9 cellular contexts compared by ENCODE assay signal in the genomic region with DNA sequence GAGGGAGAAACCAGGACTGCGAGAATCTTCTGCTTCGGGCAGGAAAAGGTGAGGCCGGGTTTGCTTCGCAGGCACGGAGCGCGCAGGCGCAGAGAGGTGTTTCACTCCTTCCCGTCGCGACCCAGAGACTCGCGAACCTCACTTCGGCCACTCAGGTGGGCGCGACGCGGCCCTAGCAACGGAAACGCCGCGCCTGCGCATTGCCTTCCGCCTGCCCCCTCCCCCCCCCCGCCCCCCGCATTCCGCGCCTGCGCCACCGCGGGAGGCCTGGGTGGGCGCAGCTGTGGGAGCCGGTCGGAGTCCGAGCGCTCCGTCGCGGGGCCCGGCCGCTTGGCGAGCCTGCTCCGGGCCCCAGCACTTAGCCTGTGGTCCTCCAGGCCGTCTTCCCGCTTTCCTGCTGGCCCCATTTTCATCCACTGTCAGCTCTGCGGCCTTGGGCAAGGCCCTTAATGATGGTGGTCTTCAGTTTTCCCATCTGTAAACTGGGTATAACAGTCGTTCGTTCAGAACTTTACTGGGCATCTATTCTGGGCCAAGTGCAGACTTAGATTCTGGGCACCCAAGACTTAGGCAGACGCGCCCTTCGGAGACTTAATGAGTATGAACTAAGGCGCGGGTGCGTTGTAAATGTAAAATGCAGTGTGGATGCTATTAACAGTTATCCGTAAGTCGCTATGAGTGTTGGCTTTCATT.
DNase-seq lines count a peak whose midpoint lies in the region; ATAC-seq lines count a peak whose summit lies in the region.
"Had no signal": no experiment of that assay in that cellular context is flagged by ENCODE, and none has a peak within 500 bp of the region (broad histone marks: within the 10 kb centered on the region; RNA-seq: fewer than 3 reads in every experiment).

No MANE protein-coding gene starts in this region.

- no peak overlapping the region for H4K8ac ChIP-seq in mesenchymal stem cell (ENCODE audit: low read length)

- no peak overlapping the region for H2AFZ ChIP-seq in mesenchymal stem cell (ENCODE audit: low read depth, low read length)

- H3K4ac ChIP-seq in mesenchymal stem cell (ENCODE audit: low read depth in 1 of 2, low read length in 2 of 2) = no peak overlapping the region

- 97% methylated on average over 49 of the region's 56 CpGs for WGBS in mesenchymal stem cell

- no peak overlapping the region for H3K18ac ChIP-seq in mesenchymal stem cell (ENCODE audit: low read depth in 1 of 2, low read length in 2 of 2)

- H3K9ac ChIP-seq in duodenal mucosa (ENCODE audit: low read depth in 1 of 2, low read length in 2 of 2) = no peak overlapping the region
- peak overlapping the region; percentile 75 for H3K9ac ChIP-seq in mesenchymal stem cell (ENCODE audit: low read length)

- no peak for ATAC-seq in GM21786 (IDR thresholded peaks at IDR 0.05; ENCODE audit: unreplicated experiment)
- ATAC-seq in HG02938 (IDR thresholded peaks at IDR 0.05; ENCODE audit: unreplicated experiment) = no peak
- ATAC-seq: GM12878 had no signal

- H3K23ac ChIP-seq in mesenchymal stem cell (ENCODE audit: low read length in 2 of 2) = no peak overlapping the region

- H3K79me1 ChIP-seq in mesenchymal stem cell (replicated peaks; ENCODE audit: low read length, poor library complexity, severe bottlenecking) = no peaks in the 10 kb centered on the region

- DNase-seq in DMS79 (lab: John Stamatoyannopoulos, UW) = peak; percentile 61
- DNase-seq in activated CD4-positive, alpha-beta T cell treated with anti-CD3 and anti-CD28 coated beads, Interleukin-2, amount 50 U/mL, for 4 hours = peak; percentile 37 to 38
- no peak for DNase-seq in mesenchymal stem cell
- peak; percentile 33 for DNase-seq in stimulated activated CD8-positive, alpha-beta memory T cell treated with anti-CD3 and anti-CD28 coated beads, Interleukin-15, amount 100 ng/mL, for 24 hours (ENCODE audit: low read depth)
- no peak for DNase-seq in UCSD-AML1 (lab: John Stamatoyannopoulos, UW; ENCODE audit: unreplicated experiment)

- H3K4me3 ChIP-seq in duodenal mucosa (ENCODE audit: low read depth in 1 of 2, low read length in 2 of 2) (peak overlapping the region; percentile 34 to 43), mesenchymal stem cell (ENCODE audit: insufficient read depth in 1 of 2, low read depth in 1 of 2, low read length in 2 of 2) (peak overlapping the region in 1 of 2 experiments; percentile 80)
- H3K4me3 ChIP-seq: GM12878 had no signal

- no peaks in the 10 kb centered on the region for H3K9me3 ChIP-seq in duodenal mucosa (ENCODE audit: control insufficient read depth in 1 of 2, low read length in 2 of 2)
- no peaks in the 10 kb centered on the region for H3K9me3 ChIP-seq in mesenchymal stem cell (ENCODE audit: control insufficient read depth, low read length)

- H2BK15ac ChIP-seq in mesenchymal stem cell (ENCODE audit: low read depth, poor library complexity, severe bottlenecking) = no peak overlapping the region

- no peak overlapping the region for H3K4me2 ChIP-seq in mesenchymal stem cell (ENCODE audit: low read length, poor library complexity, severe bottlenecking)

- H3K14ac ChIP-seq in mesenchymal stem cell (ENCODE audit: low read length in 2 of 2) = no peak overlapping the region

- H3K36me3 ChIP-seq in duodenal mucosa (ENCODE audit: control insufficient read depth in 1 of 2, insufficient read depth in 2 of 2, low read length in 2 of 2) (no peaks in the 10 kb centered on the region), mesenchymal stem cell (ENCODE audit: control insufficient read depth in 1 of 2, insufficient read depth in 2 of 2, low read depth in 1 of 2, low read length in 2 of 2) (peaks cover 0 to 2% of the 10 kb centered on the region in 2 experiments)

- H2BK5ac ChIP-seq in mesenchymal stem cell (ENCODE audit: low read depth, low read length, poor library complexity, severe bottlenecking) = no peak overlapping the region

- H3K4me1 ChIP-seq in duodenal mucosa (ENCODE audit: control insufficient read depth in 1 of 2, insufficient read depth in 2 of 2, low read length in 2 of 2) = no peaks in the 10 kb centered on the region
- H3K4me1 ChIP-seq in mesenchymal stem cell (ENCODE audit: control insufficient read depth, insufficient read depth, low read depth, low read length) = no peaks in the 10 kb centered on the region

- no peak overlapping the region for H2BK120ac ChIP-seq in mesenchymal stem cell (ENCODE audit: low read depth, low read length)

- H3K27me3 ChIP-seq in duodenal mucosa (ENCODE audit: control insufficient read depth in 1 of 2, insufficient read depth in 2 of 2, low read length in 2 of 2) (peaks cover 19 to 21% of the 10 kb centered on the region in 2 donors), mesenchymal stem cell (ENCODE audit: control insufficient read depth in 1 of 2, insufficient read depth in 1 of 2, low read length in 2 of 2) (peaks cover 25 to 57% of the 10 kb centered on the region in 2 experiments)

- H4K91ac ChIP-seq in mesenchymal stem cell (ENCODE audit: low read length) = no peak overlapping the region

- H2AK5ac ChIP-seq in mesenchymal stem cell (ENCODE audit: low read length, severe bottlenecking) = no peak overlapping the region

- H3K27ac ChIP-seq in duodenal mucosa (ENCODE audit: low read depth, low read length) (no peak overlapping the region), mesenchymal stem cell (ENCODE audit: low read length, poor library complexity, severe bottlenecking) (no peak overlapping the region)

- no peak overlapping the region for H2BK12ac ChIP-seq in mesenchymal stem cell (ENCODE audit: low read length in 2 of 2)

Comparison
In these comparisons a context has a peak if more than half of its experiments do, and no peak if none do; other contexts are left out.
1. DNase-seq: peak in DMS79 (single experiment), activated CD4-positive, alpha-beta T cell treated with anti-CD3 and anti-CD28 coated beads, Interleukin-2, amount 50 U/mL, for 4 hours (2 of 2) and stimulated activated CD8-positive, alpha-beta memory T cell treated with anti-CD3 and anti-CD28 coated beads, Interleukin-15, amount 100 ng/mL, for 24 hours (single experiment); none in mesenchymal stem cell (single experiment) and UCSD-AML1 (single experiment).